Comparison of ENCODE assay signal across 1 cellular context in genomic region chr1:1435094-1435903, GRCh38.
TF ChIP-seq lines count a peak whose summit lies in the region.

Gene VWA1, plus strand, starts transcription at chr1:1435690. Its CDS starts 59 bp downstream, at chr1:1435749.

TF ChIP-seq in K562, 482 proteins besides CTCF, POLR2A, EP300 and RAD21 (continued from another document and continues in another):
- TF ChIP-seq KDM1A (IDR thresholded peaks at IDR 0.05) (no peak), ZBTB1 (CRISPR knock-in tag; IDR thresholded peaks at IDR 0.05; ENCODE audit: borderline replicate concordance, low read depth) (peak; percentile 80), FIP1L1 (IDR thresholded peaks at IDR 0.05; ENCODE audit: low read depth, low read length, poor library complexity, severe bottlenecking) (no peak), REST (CRISPR knock-in tag; IDR thresholded peaks at IDR 0.05; ENCODE audit: low read depth) (0 out of 2 replicates have a peak, but pooled peaks have one; percentile 6), ELK3 (CRISPR knock-in tag; IDR thresholded peaks at IDR 0.05) (no peak), MAZ (CRISPR knock-in tag; conservative IDR thresholded peaks at IDR 0.05 in 1 of 2, IDR thresholded peaks at IDR 0.05 in 1 of 2) (peak; percentile 29 to 56; a peak in 2 of 4 replicates), DPF2 (IDR thresholded peaks at IDR 0.05) (peak; percentile 30; the same call in 1 of the 2 replicates), CREB1 (IDR thresholded peaks at IDR 0.05) (peak; percentile 30; the same call in 1 of the 2 replicates), CREB1 (CRISPR knock-in tag; IDR thresholded peaks at IDR 0.05) (0 out of 2 replicates have a peak, but pooled peaks have one; percentile 16), TEAD1 (CRISPR knock-in tag; IDR thresholded peaks at IDR 0.05) (0 out of 4 replicates have a peak, but pooled peaks of 1 of the 2 experiments have one; percentile 37), ARID1B (IDR thresholded peaks at IDR 0.05) (no peak), ZNF274 (IDR thresholded peaks at IDR 0.05; ENCODE audit: borderline replicate concordance, low read depth, low read length) (no peak), ZFP1 (CRISPR knock-in tag; IDR thresholded peaks at IDR 0.05) (no peak), ZNF780A (CRISPR knock-in tag; IDR thresholded peaks at IDR 0.05) (no peak), ASH1L (IDR thresholded peaks at IDR 0.05; ENCODE audit: borderline replicate concordance, low read depth, partially characterized antibody) (no peak), NONO (IDR thresholded peaks at IDR 0.05; ENCODE audit: low read depth in 2 of 2, low read length in 1 of 2) (0 out of 4 replicates have a peak, but pooled peaks of 1 of the 2 experiments have one; percentile 31), CREM (IDR thresholded peaks at IDR 0.05; ENCODE audit: low read depth) (peak; percentile 59), CHCHD3 (CRISPR knock-in tag; IDR thresholded peaks at IDR 0.05) (no peak), KDM4B (IDR thresholded peaks at IDR 0.05; ENCODE audit: borderline replicate concordance in 2 of 2, low read depth in 1 of 2) (no peak), CBFB (CRISPR knock-in tag; IDR thresholded peaks at IDR 0.05) (peak; percentile 82; the same call in 1 of the 2 replicates), HDGF (IDR thresholded peaks at IDR 0.05) (peak; percentile 81; the same call in 1 of the 2 replicates), EGR1 (conservative IDR thresholded peaks at IDR 0.05) (peak; percentile 76), ZBTB17 (CRISPR knock-in tag; IDR thresholded peaks at IDR 0.05) (peak; percentile 70), THRB (CRISPR knock-in tag; conservative IDR thresholded peaks at IDR 0.05) (no peak), HMGN3 (IDR thresholded peaks at IDR 0.05; ENCODE audit: borderline replicate concordance, extremely low read depth, insufficient read length, low read depth, low read length) (peak; percentile 93), ERF (CRISPR knock-in tag; IDR thresholded peaks at IDR 0.05) (no peak; the same call in 1 of the 2 replicates), NR2F6 (CRISPR knock-in tag; IDR thresholded peaks at IDR 0.05) (no peak), HMG20A (CRISPR knock-in tag; conservative IDR thresholded peaks at IDR 0.05) (no peak), MLLT1 (IDR thresholded peaks at IDR 0.05) (peak in 1 of 2 experiments; percentile 83; a peak in 1 of 4 replicates), ZNF217 (CRISPR knock-in tag; IDR thresholded peaks at IDR 0.05) (no peak), GTF3C2 (IDR thresholded peaks at IDR 0.05; ENCODE audit: borderline replicate concordance, extremely low read depth, insufficient read length) (no peak), SRSF3 (IDR thresholded peaks at IDR 0.05; ENCODE audit: insufficient read depth, low read length) (no peak), ZNF76 (CRISPR knock-in tag; IDR thresholded peaks at IDR 0.05; ENCODE audit: borderline replicate concordance) (no peak), FOXK1 (CRISPR knock-in tag; IDR thresholded peaks at IDR 0.05; ENCODE audit: borderline replicate concordance) (no peak), HDAC2 (IDR thresholded peaks at IDR 0.05) (0 out of 2 replicates have a peak, but pooled peaks have one; percentile 24)
- TF ChIP-seq, protein P1, sequence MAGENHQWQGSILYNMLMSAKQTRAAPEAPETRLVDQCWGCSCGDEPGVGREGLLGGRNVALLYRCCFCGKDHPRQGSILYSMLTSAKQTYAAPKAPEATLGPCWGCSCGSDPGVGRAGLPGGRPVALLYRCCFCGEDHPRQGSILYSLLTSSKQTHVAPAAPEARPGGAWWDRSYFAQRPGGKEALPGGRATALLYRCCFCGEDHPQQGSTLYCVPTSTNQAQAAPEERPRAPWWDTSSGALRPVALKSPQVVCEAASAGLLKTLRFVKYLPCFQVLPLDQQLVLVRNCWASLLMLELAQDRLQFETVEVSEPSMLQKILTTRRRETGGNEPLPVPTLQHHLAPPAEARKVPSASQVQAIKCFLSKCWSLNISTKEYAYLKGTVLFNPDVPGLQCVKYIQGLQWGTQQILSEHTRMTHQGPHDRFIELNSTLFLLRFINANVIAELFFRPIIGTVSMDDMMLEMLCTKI (IDR thresholded peaks at IDR 0.05; ENCODE audit: partially characterized antibody): no peak
- TF ChIP-seq, protein P2, sequence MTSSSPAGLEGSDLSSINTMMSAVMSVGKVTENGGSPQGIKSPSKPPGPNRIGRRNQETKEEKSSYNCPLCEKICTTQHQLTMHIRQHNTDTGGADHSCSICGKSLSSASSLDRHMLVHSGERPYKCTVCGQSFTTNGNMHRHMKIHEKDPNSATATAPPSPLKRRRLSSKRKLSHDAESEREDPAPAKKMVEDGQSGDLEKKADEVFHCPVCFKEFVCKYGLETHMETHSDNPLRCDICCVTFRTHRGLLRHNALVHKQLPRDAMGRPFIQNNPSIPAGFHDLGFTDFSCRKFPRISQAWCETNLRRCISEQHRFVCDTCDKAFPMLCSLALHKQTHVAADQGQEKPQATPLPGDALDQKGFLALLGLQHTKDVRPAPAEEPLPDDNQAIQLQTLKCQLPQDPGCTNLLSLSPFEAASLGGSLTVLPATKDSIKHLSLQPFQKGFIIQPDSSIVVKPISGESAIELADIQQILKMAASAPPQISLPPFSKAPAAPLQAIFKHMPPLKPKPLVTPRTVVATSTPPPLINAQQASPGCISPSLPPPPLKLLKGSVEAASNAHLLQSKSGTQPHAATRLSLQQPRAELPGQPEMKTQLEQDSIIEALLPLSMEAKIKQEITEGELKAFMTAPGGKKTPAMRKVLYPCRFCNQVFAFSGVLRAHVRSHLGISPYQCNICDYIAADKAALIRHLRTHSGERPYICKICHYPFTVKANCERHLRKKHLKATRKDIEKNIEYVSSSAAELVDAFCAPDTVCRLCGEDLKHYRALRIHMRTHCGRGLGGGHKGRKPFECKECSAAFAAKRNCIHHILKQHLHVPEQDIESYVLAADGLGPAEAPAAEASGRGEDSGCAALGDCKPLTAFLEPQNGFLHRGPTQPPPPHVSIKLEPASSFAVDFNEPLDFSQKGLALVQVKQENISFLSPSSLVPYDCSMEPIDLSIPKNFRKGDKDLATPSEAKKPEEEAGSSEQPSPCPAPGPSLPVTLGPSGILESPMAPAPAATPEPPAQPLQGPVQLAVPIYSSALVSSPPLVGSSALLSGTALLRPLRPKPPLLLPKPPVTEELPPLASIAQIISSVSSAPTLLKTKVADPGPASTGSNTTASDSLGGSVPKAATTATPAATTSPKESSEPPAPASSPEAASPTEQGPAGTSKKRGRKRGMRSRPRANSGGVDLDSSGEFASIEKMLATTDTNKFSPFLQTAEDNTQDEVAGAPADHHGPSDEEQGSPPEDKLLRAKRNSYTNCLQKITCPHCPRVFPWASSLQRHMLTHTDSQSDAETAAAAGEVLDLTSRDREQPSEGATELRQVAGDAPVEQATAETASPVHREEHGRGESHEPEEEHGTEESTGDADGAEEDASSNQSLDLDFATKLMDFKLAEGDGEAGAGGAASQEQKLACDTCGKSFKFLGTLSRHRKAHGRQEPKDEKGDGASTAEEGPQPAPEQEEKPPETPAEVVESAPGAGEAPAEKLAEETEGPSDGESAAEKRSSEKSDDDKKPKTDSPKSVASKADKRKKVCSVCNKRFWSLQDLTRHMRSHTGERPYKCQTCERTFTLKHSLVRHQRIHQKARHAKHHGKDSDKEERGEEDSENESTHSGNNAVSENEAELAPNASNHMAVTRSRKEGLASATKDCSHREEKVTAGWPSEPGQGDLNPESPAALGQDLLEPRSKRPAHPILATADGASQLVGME (CRISPR knock-in tag; IDR thresholded peaks at IDR 0.05): 0 out of 2 replicates have a peak, but pooled peaks have one; percentile 20
- TF ChIP-seq, protein P3, sequence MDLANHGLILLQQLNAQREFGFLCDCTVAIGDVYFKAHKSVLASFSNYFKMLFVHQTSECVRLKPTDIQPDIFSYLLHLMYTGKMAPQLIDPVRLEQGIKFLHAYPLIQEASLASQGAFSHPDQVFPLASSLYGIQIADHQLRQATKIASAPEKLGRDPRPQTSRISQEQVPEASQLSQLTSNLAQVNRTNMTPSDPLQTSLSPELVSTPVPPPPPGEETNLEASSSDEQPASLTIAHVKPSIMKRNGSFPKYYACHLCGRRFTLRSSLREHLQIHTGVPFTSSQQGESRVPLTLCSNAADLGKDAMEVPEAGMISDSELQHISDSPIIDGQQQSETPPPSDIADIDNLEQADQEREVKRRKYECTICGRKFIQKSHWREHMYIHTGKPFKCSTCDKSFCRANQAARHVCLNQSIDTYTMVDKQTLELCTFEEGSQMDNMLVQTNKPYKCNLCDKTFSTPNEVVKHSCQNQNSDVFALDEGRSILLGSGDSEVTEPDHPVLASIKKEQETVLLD (IDR thresholded peaks at IDR 0.05): 0 out of 2 replicates have a peak, but pooled peaks have one; percentile 48
